In genomic region chr3:155352900-155353490, GRCh38 we compare ENCODE assay signal across 1 cellular context.
TF ChIP-seq lines count a peak whose summit lies in the region.

No MANE protein-coding gene starts in this region.

TF ChIP-seq in GM23338, 12 proteins besides CTCF, POLR2A, EP300 and RAD21 (continued from another document):
- TF ChIP-seq REST (IDR thresholded peaks at IDR 0.05; ENCODE audit: unreplicated experiment) (no peak), EZH2phosphoT487 (IDR thresholded peaks at IDR 0.05; ENCODE audit: unreplicated experiment) (no peak), POLR2AphosphoS5 (IDR thresholded peaks at IDR 0.05; ENCODE audit: low read depth) (no peak), STAT1 (IDR thresholded peaks at IDR 0.05; ENCODE audit: unreplicated experiment) (no peak), EZH2 (IDR thresholded peaks at IDR 0.05; ENCODE audit: low read depth, unreplicated experiment) (no peak)
